In the genomic region with DNA sequence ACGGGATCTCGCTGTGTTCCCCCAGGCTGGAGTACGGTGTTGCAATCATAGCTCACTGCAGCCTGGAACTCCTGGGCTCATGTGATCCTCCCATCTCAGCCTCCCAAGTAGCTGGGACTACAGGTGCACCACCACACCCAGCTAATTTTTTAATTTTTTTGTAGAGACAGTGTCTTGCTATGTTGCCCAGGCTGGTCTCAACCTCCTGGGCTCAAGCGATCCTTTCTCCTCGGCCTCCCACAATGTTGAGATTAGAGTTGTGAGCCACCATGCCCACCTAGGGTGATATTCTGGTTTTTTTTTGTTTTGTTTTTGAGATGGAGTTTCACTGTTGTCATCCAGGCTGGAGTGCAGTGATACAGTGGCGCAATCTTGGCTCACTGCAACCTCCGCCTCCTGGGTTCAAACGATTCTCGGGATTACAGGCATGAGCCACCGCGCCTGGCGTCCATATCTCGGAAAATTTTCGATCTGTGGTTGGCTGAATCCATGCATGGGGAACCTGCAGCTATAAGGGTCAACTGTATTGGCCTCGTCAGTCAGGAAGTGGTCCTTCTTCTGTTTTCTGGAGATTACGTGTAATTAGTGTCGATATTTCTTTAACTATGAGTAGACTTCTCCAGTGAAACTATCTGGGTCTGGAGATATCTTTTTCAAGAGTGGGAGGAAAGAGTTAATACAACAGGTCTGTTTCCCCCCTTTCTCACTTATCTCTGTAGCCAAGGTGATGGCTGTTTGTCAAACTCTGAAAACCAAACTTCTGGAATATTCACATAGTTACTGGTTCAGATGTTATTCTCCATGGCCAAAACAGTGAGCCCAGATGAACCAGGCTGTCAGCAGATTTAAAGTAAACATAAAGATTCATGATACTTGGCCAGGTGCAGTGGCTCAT, we compare ENCODE assay signal across 20 cellular contexts.
"Had no signal": no experiment of that assay in that cellular context is flagged by ENCODE, and none has a peak within 500 bp of the region (broad histone marks: within the 10 kb centered on the region; RNA-seq: fewer than 3 reads in every experiment).

No MANE protein-coding gene starts in this region.

- ATAC-seq: activated CD8-positive, alpha-beta T cell treated with anti-CD3 and anti-CD28 coated beads, Interleukin-2, amount 10 ng/mL, durations not matched to agents 7 days and 5 days; body of pancreas had no signal

- DNase-seq: activated CD4-positive, alpha-beta T cell treated with anti-CD3 and anti-CD28 coated beads for 48 hours; activated CD4-positive, alpha-beta T cell treated with anti-CD3 and anti-CD28 coated beads, Interleukin-2, amount 50 U/mL, for 4 hours; activated CD4-positive, CD25-positive, alpha-beta regulatory T cell treated with anti-CD3 and anti-CD28 coated beads, Interleukin-2, amount 50 U/mL, for 72 hours; activated CD8-positive, alpha-beta memory T cell treated with anti-CD3 and anti-CD28 coated beads, Interleukin-2, amount 50 U/mL, for 48 hours; activated CD8-positive, alpha-beta T cell treated with anti-CD3 and anti-CD28 coated beads, Interleukin-2, amount 10 ng/mL, durations not matched to agents 7 days and 5 days; activated naive CD4-positive, alpha-beta T cell; activated T-cell treated with anti-CD3 and anti-CD28 coated beads, Interleukin-2, amount 50 U/mL, for 1 hour; amniotic stem cell; body of pancreas; central memory CD4-positive, alpha-beta T cell; Kasumi-1; KBM-7; NCI-H1092 treated with DMSO at 0.1 percent for 48 hours; NCI-H1417 treated with DMSO at 0.1 percent for 48 hours; NCI-H1694; NCI-H2029; NCI-H2107; NCI-H446; NCI-H524; T-helper 1 cell had no signal
